8 cellular contexts compared by ENCODE assay signal in the genomic region with DNA sequence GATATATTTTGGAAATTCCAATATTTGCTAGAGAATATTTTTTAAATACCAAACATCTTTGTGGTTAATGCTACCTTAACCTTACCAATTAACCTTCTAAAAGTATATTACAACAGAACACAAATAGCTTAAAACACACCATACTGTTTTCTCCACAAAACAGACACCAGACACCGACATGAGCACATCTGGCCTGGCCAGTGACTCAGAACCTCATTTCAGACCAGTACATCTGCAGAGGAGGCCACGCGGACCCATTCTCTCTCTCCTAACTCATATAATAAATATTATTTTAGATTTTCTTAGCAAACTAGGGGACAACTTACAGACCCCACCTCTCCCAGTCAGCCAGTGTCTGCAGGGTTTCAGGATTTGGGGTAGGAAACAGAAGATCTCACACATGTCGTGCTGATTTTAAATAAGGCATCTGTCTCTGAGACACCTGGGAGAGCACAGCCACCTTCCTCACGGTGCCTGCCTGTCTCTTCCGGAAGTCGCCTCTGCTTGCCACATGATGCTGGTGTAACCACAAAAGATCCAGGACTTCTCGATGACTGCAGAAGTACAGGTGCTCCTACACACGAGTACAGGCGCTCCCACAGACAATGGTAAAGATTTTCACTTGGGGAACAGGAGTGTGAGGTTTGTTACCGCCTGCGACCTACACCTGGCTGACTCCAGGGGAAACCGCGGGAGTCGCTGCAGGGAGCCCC. TPM values are rescaled to one million over a fixed set of nuclear protein-coding genes. Genes with fewer than 3 reads are reported as not detected.
DNase-seq lines count a peak whose midpoint lies in the region; ATAC-seq and TF ChIP-seq lines count a peak whose summit lies in the region.
"Had no signal": no experiment of that assay in that cellular context is flagged by ENCODE, and none has a peak within 500 bp of the region (broad histone marks: within the 10 kb centered on the region; RNA-seq: fewer than 3 reads in every experiment).

No MANE protein-coding gene starts in this region.

- dilution Hi-C loops in IMR-90 (cut with HindIII; ENCODE audit: low sequenced_read_pairs, unreplicated experiment) = no loop called here

- peak; percentile 47 for ATAC-seq in GM19452 (IDR thresholded peaks at IDR 0.05; ENCODE audit: unreplicated experiment)
- no peak; the same call in 1 of the 2 replicates for ATAC-seq in IMR-90 (ENCODE audit: low read depth)
- peak; percentile 72 for ATAC-seq in stimulated activated memory B cell treated with anti-CD40 and anti-IgM and Interleukin-4, amounts not matched to agents 10 μg/mL and 1 μg/mL and 100 μg/mL, for 72 hours

- peak overlapping the region; percentile 97 for H3K27ac Mint-ChIP-seq in stimulated activated memory B cell treated with anti-CD40 and anti-IgM and Interleukin-4, amounts not matched to agents 10 μg/mL and 1 μg/mL and 100 μg/mL, for 72 hours

- H3K4me3 ChIP-seq in IMR-90 (ENCODE audit: insufficient read depth, low read depth, low read length) = no peak overlapping the region

- H3K79me1 ChIP-seq in IMR-90 (ENCODE audit: low read depth in 1 of 2, low read length in 2 of 2) = peaks cover 18 to 23% of the 10 kb centered on the region in 2 experiments; a peak in 3 of 4 replicates

- no peak overlapping the region for H2AK9ac ChIP-seq in IMR-90 (replicated peaks; ENCODE audit: low read depth, low read length, poor library complexity)

- H3K9me3 Mint-ChIP-seq in stimulated activated memory B cell treated with anti-CD40 and anti-IgM and Interleukin-4, amounts not matched to agents 10 μg/mL and 1 μg/mL and 100 μg/mL, for 72 hours = no peaks in the 10 kb centered on the region

- no peak overlapping the region for H2BK120ac ChIP-seq in IMR-90 (ENCODE audit: low read depth, low read length)

- no peak overlapping the region for H4K91ac ChIP-seq in IMR-90 (ENCODE audit: insufficient read depth, low read depth, low read length)

- H3K4me1 ChIP-seq in IMR-90 (ENCODE audit: control insufficient read depth, insufficient read depth, low read length) = peaks cover 5% of the 10 kb centered on the region

- H3K4me3 Mint-ChIP-seq in stimulated activated memory B cell treated with anti-CD40 and anti-IgM and Interleukin-4, amounts not matched to agents 10 μg/mL and 1 μg/mL and 100 μg/mL, for 72 hours = peak overlapping the region; percentile 72

- H3K36me3 ChIP-seq in IMR-90 (ENCODE audit: control insufficient read depth, insufficient read depth, low read length) = peaks cover 61% of the 10 kb centered on the region

- CTCF ChIA-PET in IMR-90 (lab: Yijun Ruan, JAX) = interaction anchor here (0.5 kb wide), 1 partner anchor 834 kb away, joined by 4 read pairs; no protein-coding TSS in a partner anchor

- 96% methylated on average over 8 of the region's 15 CpGs; no CpG with 5 or more reads in 1 of the 2 experiments for WGBS in IMR-90 (ENCODE audit: extremely low coverage in 2 of 2, insufficient read length in 1 of 2), 2 experiments

- intact Hi-C loops in IMR-90 (cut with micrococcal nuclease) = no loop called here

- no peak overlapping the region for H3K23ac ChIP-seq in IMR-90 (ENCODE audit: low read depth, low read length)

- H3K27me3 Mint-ChIP-seq in stimulated activated memory B cell treated with anti-CD40 and anti-IgM and Interleukin-4, amounts not matched to agents 10 μg/mL and 1 μg/mL and 100 μg/mL, for 72 hours = no peaks in the 10 kb centered on the region

- no peak overlapping the region for H2AFZ ChIP-seq in IMR-90 (replicated peaks; ENCODE audit: low read length, poor library complexity)

- peaks cover 50% of the 10 kb centered on the region for H3K36me3 Mint-ChIP-seq in stimulated activated memory B cell treated with anti-CD40 and anti-IgM and Interleukin-4, amounts not matched to agents 10 μg/mL and 1 μg/mL and 100 μg/mL, for 72 hours

- H4K20me1 ChIP-seq in IMR-90 (ENCODE audit: insufficient read depth, low read length) = peaks cover 22% of the 10 kb centered on the region

- in situ Hi-C loops in IMR-90 (cut with MboI; ENCODE audit: low sequenced_read_pairs) = no loop called here

- no peak overlapping the region for H4K5ac ChIP-seq in IMR-90 (ENCODE audit: low read depth, low read length)

- no peak overlapping the region for H3K4ac ChIP-seq in IMR-90 (ENCODE audit: low read depth, low read length)

- H3K4me2 ChIP-seq in IMR-90 (ENCODE audit: low read depth, low read length) = no peak overlapping the region

- no peak overlapping the region for H4K8ac ChIP-seq in IMR-90 (ENCODE audit: low read depth in 2 of 2, low read length in 2 of 2)

- H3K9me3 ChIP-seq in IMR-90 (ENCODE audit: control insufficient read depth, insufficient read depth, low read length) = no peaks in the 10 kb centered on the region

- TF ChIP-seq CTCF in IMR-90 (conservative IDR thresholded peaks at IDR 0.05; ENCODE audit: low read depth, low read length) = no peak

- peaks cover 64% of the 10 kb centered on the region for H3K4me1 Mint-ChIP-seq in stimulated activated memory B cell treated with anti-CD40 and anti-IgM and Interleukin-4, amounts not matched to agents 10 μg/mL and 1 μg/mL and 100 μg/mL, for 72 hours

- DNase-seq in IMR-90 (peak; percentile 61), DMS153 treated with DMSO at 0.1 percent for 48 hours (lab: John Stamatoyannopoulos, UW; ENCODE audit: unreplicated experiment) (no peak), NCI-H526 treated with DMSO at 0.1 percent for 48 hours (lab: John Stamatoyannopoulos, UW) (no peak), DMS 273 (lab: John Stamatoyannopoulos, UW; ENCODE audit: unreplicated experiment) (no peak)
- peak; percentile 43 for DNase-seq in activated naive CD4-positive, alpha-beta T cell treated with anti-CD3 and anti-CD28 coated beads, Interleukin-2, amount 50 U/mL, for 16 hours
- DNase-seq: NCI-H1092 had no signal

- H3K14ac ChIP-seq in IMR-90 (replicated peaks; ENCODE audit: low read depth, low read length) = no peak overlapping the region

- H3K9ac ChIP-seq in IMR-90 (ENCODE audit: low read depth, low read length) = no peak overlapping the region

- H3K27ac ChIP-seq in IMR-90 (ENCODE audit: insufficient read depth, low read length) = no peak overlapping the region

- no peak overlapping the region for H2BK20ac ChIP-seq in IMR-90 (ENCODE audit: low read depth, low read length)

- H3K56ac ChIP-seq in IMR-90 (ENCODE audit: extremely low read depth, insufficient read depth, low read length) = no peak overlapping the region

- H3K18ac ChIP-seq in IMR-90 (ENCODE audit: low read depth, low read length) = no peak overlapping the region

- H2AK5ac ChIP-seq in IMR-90 (ENCODE audit: low read depth, low read length) = no peak overlapping the region

- POLR2A ChIA-PET in IMR-90 (lab: Charles Lee; ENCODE audit: unreplicated experiment) = no interaction called here

- no peaks in the 10 kb centered on the region for H3K27me3 ChIP-seq in IMR-90 (ENCODE audit: control insufficient read depth, insufficient read depth, low read length)

- TF ChIP-seq RAD21 in IMR-90 (IDR thresholded peaks at IDR 0.05; ENCODE audit: low read length) = no peak

- TF ChIP-seq POLR2A in IMR-90 (IDR thresholded peaks at IDR 0.05; ENCODE audit: low read depth, low read length) = no peak

- BruUV-seq in IMR-90 (replicated peaks; lab: Mats Ljungman, UMichigan) = no TSS peak

- H3K9me1 ChIP-seq in IMR-90 (ENCODE audit: insufficient read depth, low read length) = no peaks in the 10 kb centered on the region

- H2BK5ac ChIP-seq in IMR-90 (ENCODE audit: low read depth, low read length, poor library complexity, severe bottlenecking) = no peak overlapping the region

- H2BK15ac ChIP-seq in IMR-90 (ENCODE audit: low read depth, low read length) = no peak overlapping the region

TF ChIP-seq in IMR-90, 13 proteins besides CTCF, POLR2A, EP300 and RAD21 (continues in another document):
- TF ChIP-seq, protein P1, sequence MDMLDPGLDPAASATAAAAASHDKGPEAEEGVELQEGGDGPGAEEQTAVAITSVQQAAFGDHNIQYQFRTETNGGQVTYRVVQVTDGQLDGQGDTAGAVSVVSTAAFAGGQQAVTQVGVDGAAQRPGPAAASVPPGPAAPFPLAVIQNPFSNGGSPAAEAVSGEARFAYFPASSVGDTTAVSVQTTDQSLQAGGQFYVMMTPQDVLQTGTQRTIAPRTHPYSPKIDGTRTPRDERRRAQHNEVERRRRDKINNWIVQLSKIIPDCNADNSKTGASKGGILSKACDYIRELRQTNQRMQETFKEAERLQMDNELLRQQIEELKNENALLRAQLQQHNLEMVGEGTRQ (IDR thresholded peaks at IDR 0.05; ENCODE audit: low read depth, low read length) = no peak
- TF ChIP-seq MAZ (IDR thresholded peaks at IDR 0.05; ENCODE audit: borderline replicate concordance, low read depth, low read length) (no peak), MXI1 (IDR thresholded peaks at IDR 0.05; ENCODE audit: borderline replicate concordance, low read depth, low read length) (no peak), SMC3 (IDR thresholded peaks at IDR 0.05; ENCODE audit: low read depth, low read length) (no peak), NFE2L2 (IDR thresholded peaks at IDR 0.05; ENCODE audit: low read depth, low read length) (no peak), FOS (IDR thresholded peaks at IDR 0.05; ENCODE audit: low read depth, low read length) (no peak), MAFK (IDR thresholded peaks at IDR 0.05; ENCODE audit: low read depth, low read length) (no peak), CEBPB (IDR thresholded peaks at IDR 0.05; ENCODE audit: low read depth, low read length) (no peak), CHD1 (IDR thresholded peaks at IDR 0.05; ENCODE audit: low read depth, low read length) (no peak), RFX5 (IDR thresholded peaks at IDR 0.05; ENCODE audit: low read depth, low read length) (no peak), BHLHE40 (IDR thresholded peaks at IDR 0.05; ENCODE audit: low read depth, low read length) (no peak)
- TF ChIP-seq, protein P2, sequence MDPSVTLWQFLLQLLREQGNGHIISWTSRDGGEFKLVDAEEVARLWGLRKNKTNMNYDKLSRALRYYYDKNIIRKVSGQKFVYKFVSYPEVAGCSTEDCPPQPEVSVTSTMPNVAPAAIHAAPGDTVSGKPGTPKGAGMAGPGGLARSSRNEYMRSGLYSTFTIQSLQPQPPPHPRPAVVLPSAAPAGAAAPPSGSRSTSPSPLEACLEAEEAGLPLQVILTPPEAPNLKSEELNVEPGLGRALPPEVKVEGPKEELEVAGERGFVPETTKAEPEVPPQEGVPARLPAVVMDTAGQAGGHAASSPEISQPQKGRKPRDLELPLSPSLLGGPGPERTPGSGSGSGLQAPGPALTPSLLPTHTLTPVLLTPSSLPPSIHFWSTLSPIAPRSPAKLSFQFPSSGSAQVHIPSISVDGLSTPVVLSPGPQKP (IDR thresholded peaks at IDR 0.05; ENCODE audit: borderline replicate concordance, low read depth, low read length) = no peak

RNA-seq across cellular contexts. Expression of a gene that starts 9.7 kb away (rescaled TPM):
- 63.4 and 66.4 TPM in 2 replicates for total RNA-seq in IMR-90 (2012; rRNA removed)
- polyA plus RNA-seq in IMR-90 (2012; rRNA removed) = 80.4 and 82.4 TPM in 2 replicates
- polyA plus RNA-seq in IMR-90 (2012; cell fraction: cytosol; rRNA removed) = 21.2 and 34.0 TPM in 2 replicates
- 229 and 398 TPM in 2 replicates for polyA plus RNA-seq in IMR-90 (2012; cell fraction: nucleus; rRNA removed; ENCODE audit: low replicate concordance)

RNA-seq across cellular contexts. Expression of a gene that starts 57.4 kb away (rescaled TPM):
- total RNA-seq in IMR-90 (2012; rRNA removed) = 99.8 and 102 TPM in 2 replicates
- polyA plus RNA-seq in IMR-90 (2012; rRNA removed) = 39.6 and 41.1 TPM in 2 replicates
- polyA plus RNA-seq in IMR-90 (2012; cell fraction: cytosol; rRNA removed) = 28.7 and 29.9 TPM in 2 replicates
- 62.0 and 68.6 TPM in 2 replicates for polyA plus RNA-seq in IMR-90 (2012; cell fraction: nucleus; rRNA removed; ENCODE audit: low replicate concordance)

Comparison
In these comparisons a context has a peak if more than half of its experiments do, and no peak if none do; other contexts are left out.
1. DNase-seq: peak in IMR-90 (single experiment) and activated naive CD4-positive, alpha-beta T cell treated with anti-CD3 and anti-CD28 coated beads, Interleukin-2, amount 50 U/mL, for 16 hours (single experiment); none in DMS153 treated with DMSO at 0.1 percent for 48 hours (single experiment), NCI-H526 treated with DMSO at 0.1 percent for 48 hours (single experiment) and DMS 273 (single experiment).